Comparison of ENCODE assay signal across 14 cellular contexts in genomic region chr16:24568392-24568791, GRCh38. TPM values are rescaled to one million over a fixed set of nuclear protein-coding genes. Genes with fewer than 3 reads are reported as not detected.
DNase-seq lines count a peak whose midpoint lies in the region; ATAC-seq, FAIRE-seq and TF ChIP-seq lines count a peak whose summit lies in the region.
"Had no signal": no experiment of that assay in that cellular context is flagged by ENCODE, and none has a peak within 500 bp of the region (broad histone marks: within the 10 kb centered on the region; RNA-seq: fewer than 3 reads in every experiment).

No MANE protein-coding gene starts in this region.

- ATAC-seq in SK-N-SH treated with all-trans-retinoic acid at 6 μM for 48 hours, result peak; percentile 68
- ATAC-seq in HG03135 (IDR thresholded peaks at IDR 0.05; ENCODE audit: unreplicated experiment), result no peak
- ATAC-seq: activated T-helper 17 cell treated with anti-CD3 and anti-CD28 coated beads, Interleukin-2, amount 50 U/mL, for 72 hours had no signal

- no peaks in the 10 kb centered on the region for H3K4me1 Mint-ChIP-seq in glutamatergic neuron (ENCODE audit: low read depth, unreplicated experiment)
- H3K4me1 Mint-ChIP-seq: activated T-helper 17 cell treated with anti-CD3 and anti-CD28 coated beads, Interleukin-2, amount 50 U/mL, for 72 hours had no signal

- H3K27me3 ChIP-seq in suprapubic skin, result no peaks in the 10 kb centered on the region
- H3K27me3 ChIP-seq: esophagus squamous epithelium, pancreas had no signal

- H3K27ac ChIP-seq in suprapubic skin, result no peak overlapping the region
- H3K27ac ChIP-seq: esophagus squamous epithelium, pancreas had no signal

- TF ChIP-seq EP300 in suprapubic skin (IDR thresholded peaks at IDR 0.05), result no peak

- TF ChIP-seq CTCF in foreskin fibroblast (IDR thresholded peaks at IDR 0.05; ENCODE audit: low read depth, low read length), result peak; percentile 22
- TF ChIP-seq CTCF in suprapubic skin (IDR thresholded peaks at IDR 0.05), result no peak
- TF ChIP-seq CTCF in glutamatergic neuron (IDR thresholded peaks at IDR 0.05; ENCODE audit: partially characterized antibody, unreplicated experiment), result no peak

- H3K9me3 Mint-ChIP-seq in glutamatergic neuron (ENCODE audit: unreplicated experiment), result peaks cover 8% of the 10 kb centered on the region
- H3K9me3 Mint-ChIP-seq: T-helper 1 cell treated with Interleukin-12 subunit alpha and Interleukin-12 subunit beta and Interleukin-4 antibody, amounts not matched to agents 30 μg/mL and 1 μg/mL, for 36 hours had no signal

- 83% methylated on average over 4 of the region's 4 CpGs for WGBS in suprapubic skin

- peaks cover 87% of the 10 kb centered on the region for H3K36me3 ChIP-seq in suprapubic skin

- no peaks in the 10 kb centered on the region for H3K9me3 ChIP-seq in suprapubic skin
- H3K9me3 ChIP-seq: esophagus squamous epithelium, pancreas had no signal

- DNase-seq in GM04504 (ENCODE audit: low read depth), result peak; percentile 2
- DNase-seq in foreskin fibroblast, result peak in 1 of 2 donors; percentile 47
- DNase-seq in globus pallidus (ENCODE audit: low spot score), result no peak
- DNase-seq in suprapubic skin (ENCODE audit: low spot score in 2 of 2), result no peak
- DNase-seq in glutamatergic neuron, result no peak
- DNase-seq: DMS79 treated with DMSO at 0.1 percent for 48 hours, esophagus squamous epithelium, NCI-H1048, pancreas had no signal

- peak; percentile 93 for FAIRE-seq in A204.1 (lab: Jason Lieb, UNC)
- FAIRE-seq: pancreas had no signal

- H3K4me3 ChIP-seq in foreskin fibroblast (ENCODE audit: low read depth in 1 of 2, low read length in 2 of 2) (no peak overlapping the region), suprapubic skin (no peak overlapping the region)
- H3K4me3 ChIP-seq: esophagus squamous epithelium, pancreas had no signal

- no peaks in the 10 kb centered on the region for H3K4me1 ChIP-seq in suprapubic skin
- H3K4me1 ChIP-seq: esophagus squamous epithelium, pancreas had no signal

- peaks cover 42% of the 10 kb centered on the region for H3K36me3 Mint-ChIP-seq in glutamatergic neuron (ENCODE audit: unreplicated experiment)

- TF ChIP-seq POLR2A in suprapubic skin (IDR thresholded peaks at IDR 0.05), result no peak

- H3K27me3 Mint-ChIP-seq in glutamatergic neuron (ENCODE audit: unreplicated experiment), result no peaks in the 10 kb centered on the region
- H3K27me3 Mint-ChIP-seq: activated T-helper 17 cell treated with anti-CD3 and anti-CD28 coated beads, Interleukin-2, amount 50 U/mL, for 72 hours had no signal

- no peak overlapping the region for H3K4me3 Mint-ChIP-seq in glutamatergic neuron (ENCODE audit: unreplicated experiment)
- H3K4me3 Mint-ChIP-seq: activated T-helper 17 cell treated with anti-CD3 and anti-CD28 coated beads, Interleukin-2, amount 50 U/mL, for 72 hours; T-helper 1 cell treated with Interleukin-12 subunit alpha and Interleukin-12 subunit beta and Interleukin-4 antibody, amounts not matched to agents 30 μg/mL and 1 μg/mL, for 36 hours had no signal

- H3K27ac Mint-ChIP-seq in glutamatergic neuron (ENCODE audit: unreplicated experiment), result no peak overlapping the region
- H3K27ac Mint-ChIP-seq: activated T-helper 17 cell treated with anti-CD3 and anti-CD28 coated beads, Interleukin-2, amount 50 U/mL, for 72 hours; T-helper 1 cell treated with Interleukin-12 subunit alpha and Interleukin-12 subunit beta and Interleukin-4 antibody, amounts not matched to agents 30 μg/mL and 1 μg/mL, for 36 hours had no signal

TF ChIP-seq in SK-N-SH treated with all-trans-retinoic acid at 6 μM for 48 hours, 23 proteins besides CTCF, POLR2A, EP300 and RAD21:
- TF ChIP-seq PPARA (CRISPR knock-in tag; IDR thresholded peaks at IDR 0.05; ENCODE audit: borderline replicate concordance) (no peak), ESRRG (CRISPR knock-in tag; IDR thresholded peaks at IDR 0.05) (no peak), OSR1 (CRISPR knock-in tag; IDR thresholded peaks at IDR 0.05) (no peak), POU6F1 (CRISPR knock-in tag; IDR thresholded peaks at IDR 0.05; ENCODE audit: borderline replicate concordance, low read depth) (no peak), ZNF8 (CRISPR knock-in tag; IDR thresholded peaks at IDR 0.05) (no peak), ZFP30 (CRISPR knock-in tag; IDR thresholded peaks at IDR 0.05) (no peak), SNAI2 (CRISPR knock-in tag; IDR thresholded peaks at IDR 0.05) (no peak), ISL1 (CRISPR knock-in tag; IDR thresholded peaks at IDR 0.05) (no peak), TSHZ2 (CRISPR knock-in tag; IDR thresholded peaks at IDR 0.05) (no peak), ZNF70 (CRISPR knock-in tag; IDR thresholded peaks at IDR 0.05) (no peak), ZNF565 (CRISPR knock-in tag; conservative IDR thresholded peaks at IDR 0.05; ENCODE audit: low read depth) (no peak), CREB5 (CRISPR knock-in tag; IDR thresholded peaks at IDR 0.05; ENCODE audit: low read depth) (no peak), BACH2 (CRISPR knock-in tag; IDR thresholded peaks at IDR 0.05; ENCODE audit: borderline replicate concordance) (no peak), PATZ1 (CRISPR knock-in tag; IDR thresholded peaks at IDR 0.05; ENCODE audit: borderline replicate concordance) (no peak), ZFP3 (CRISPR knock-in tag; IDR thresholded peaks at IDR 0.05) (no peak), ARNTL (CRISPR knock-in tag; IDR thresholded peaks at IDR 0.05; ENCODE audit: borderline replicate concordance, low read depth) (no peak)

RNA-seq across cellular contexts. Expression of gene RBBP6, which starts 29.0 kb away (rescaled TPM):
- 100 to 1,000 TPM in 2 of 4 donors, 10 to 100 TPM in 2; 45.6 to 147 (median 101) TPM for total RNA-seq in suprapubic skin
- total RNA-seq in glutamatergic neuron (ENCODE audit: unreplicated experiment), result 56.9 TPM
